ENCODE assay signal across 8 cellular contexts in genomic region chr3:152323834-152324233, GRCh38. TPM values are rescaled to one million over a fixed set of nuclear protein-coding genes. Genes with fewer than 3 reads are reported as not detected.
DNase-seq lines count a peak whose midpoint lies in the region; ATAC-seq, FAIRE-seq and TF ChIP-seq lines count a peak whose summit lies in the region.

No MANE protein-coding gene starts in this region.

- no peaks in the 10 kb centered on the region for H3K9me3 ChIP-seq in esophagus squamous epithelium

- H3K27me3 ChIP-seq in esophagus squamous epithelium: no peaks in the 10 kb centered on the region

- TF ChIP-seq CTCF in GM12864 (IDR thresholded peaks at IDR 0.05; ENCODE audit: low read depth, low read length, missing control alignments) (no peak), esophagus squamous epithelium (IDR thresholded peaks at IDR 0.05) (no peak)

- H3K4me3 ChIP-seq in GM12864 (ENCODE audit: low read depth, low read length) (no peak overlapping the region), esophagus squamous epithelium (peak overlapping the region in 1 of 4 donors; percentile 14)

- DNase-seq in GM12864 (ENCODE audit: low read depth) (peak; percentile 58), esophagus squamous epithelium (lab: John Stamatoyannopoulos, UW) (no peak), NCI-H146 treated with DMSO at 0.1 percent for 48 hours (lab: John Stamatoyannopoulos, UW; ENCODE audit: unreplicated experiment) (no peak), medulla oblongata (ENCODE audit: extremely low spot score) (no peak), frontal cortex (ENCODE audit: low spot score in 2 of 2) (no peak)
- no peak for DNase-seq in activated effector memory CD4-positive, alpha-beta T cell treated with Interleukin-2 at 50 U/mL for 16 hours

- no peak for FAIRE-seq in frontal cortex (lab: Jason Lieb, UNC)

- intact Hi-C loops in esophagus squamous epithelium (cut with DNase I): no loop called here

- ATAC-seq in GM19467 (IDR thresholded peaks at IDR 0.05; ENCODE audit: unreplicated experiment): peak; percentile 77
- ATAC-seq in HG03432 (IDR thresholded peaks at IDR 0.05; ENCODE audit: unreplicated experiment): peak; percentile 81

- TF ChIP-seq POLR2A in esophagus squamous epithelium (IDR thresholded peaks at IDR 0.05): no peak

- 46 to 56% methylated on average over 4 of the region's 4 CpGs for WGBS in esophagus squamous epithelium, 2 donors

- peaks cover 8 to 81% (median 36%) of the 10 kb centered on the region in 3 donors for H3K4me1 ChIP-seq in esophagus squamous epithelium

- H3K36me3 ChIP-seq in esophagus squamous epithelium: no peaks in the 10 kb centered on the region

- peak overlapping the region in 3 of 4 donors; percentile 22 to 46 (median 33) for H3K27ac ChIP-seq in esophagus squamous epithelium

RNA-seq across cellular contexts. Expression of gene MBNL1, which starts 55.1 kb away (rescaled TPM):
- 100 to 1,000 TPM in 3 of 4 donors, 10 to 100 TPM in 1; 94.0 to 318 (median 161) TPM for total RNA-seq in esophagus squamous epithelium
- 44.0 TPM for total RNA-seq in frontal cortex
